In genomic region chr7:20219446-20220292, GRCh38 we compare ENCODE assay signal across 1 cellular context.
TF ChIP-seq lines count a peak whose summit lies in the region.

No MANE protein-coding gene starts in this region.

TF ChIP-seq in HepG2, 621 proteins besides CTCF, POLR2A, EP300 and RAD21 (continued from another document and continues in another):
- peak; percentile 74; the same call in 1 of the 2 replicates for TF ChIP-seq MYC (CRISPR knock-in tag; IDR thresholded peaks at IDR 0.05; ENCODE audit: borderline replicate concordance)
- peak; percentile 92 for TF ChIP-seq ZGPAT (CRISPR knock-in tag; IDR thresholded peaks at IDR 0.05)
- TF ChIP-seq, protein P1, sequence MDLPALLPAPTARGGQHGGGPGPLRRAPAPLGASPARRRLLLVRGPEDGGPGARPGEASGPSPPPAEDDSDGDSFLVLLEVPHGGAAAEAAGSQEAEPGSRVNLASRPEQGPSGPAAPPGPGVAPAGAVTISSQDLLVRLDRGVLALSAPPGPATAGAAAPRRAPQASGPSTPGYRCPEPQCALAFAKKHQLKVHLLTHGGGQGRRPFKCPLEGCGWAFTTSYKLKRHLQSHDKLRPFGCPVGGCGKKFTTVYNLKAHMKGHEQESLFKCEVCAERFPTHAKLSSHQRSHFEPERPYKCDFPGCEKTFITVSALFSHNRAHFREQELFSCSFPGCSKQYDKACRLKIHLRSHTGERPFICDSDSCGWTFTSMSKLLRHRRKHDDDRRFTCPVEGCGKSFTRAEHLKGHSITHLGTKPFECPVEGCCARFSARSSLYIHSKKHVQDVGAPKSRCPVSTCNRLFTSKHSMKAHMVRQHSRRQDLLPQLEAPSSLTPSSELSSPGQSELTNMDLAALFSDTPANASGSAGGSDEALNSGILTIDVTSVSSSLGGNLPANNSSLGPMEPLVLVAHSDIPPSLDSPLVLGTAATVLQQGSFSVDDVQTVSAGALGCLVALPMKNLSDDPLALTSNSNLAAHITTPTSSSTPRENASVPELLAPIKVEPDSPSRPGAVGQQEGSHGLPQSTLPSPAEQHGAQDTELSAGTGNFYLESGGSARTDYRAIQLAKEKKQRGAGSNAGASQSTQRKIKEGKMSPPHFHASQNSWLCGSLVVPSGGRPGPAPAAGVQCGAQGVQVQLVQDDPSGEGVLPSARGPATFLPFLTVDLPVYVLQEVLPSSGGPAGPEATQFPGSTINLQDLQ (CRISPR knock-in tag; IDR thresholded peaks at IDR 0.05) = no peak
- peak; percentile 37; the same call in 1 of the 2 replicates for TF ChIP-seq YEATS2 (CRISPR knock-in tag; IDR thresholded peaks at IDR 0.05; ENCODE audit: borderline replicate concordance)
- peak; percentile 67; the same call in 1 of the 2 replicates for TF ChIP-seq FOXK1 (CRISPR knock-in tag; IDR thresholded peaks at IDR 0.05; ENCODE audit: borderline replicate concordance, low read depth)
- peak; percentile 81 for TF ChIP-seq FOXO1 (CRISPR knock-in tag; IDR thresholded peaks at IDR 0.05)
- TF ChIP-seq ZNF431 (CRISPR knock-in tag; IDR thresholded peaks at IDR 0.05; ENCODE audit: borderline replicate concordance, low read depth) = peak; percentile 98; the same call in 1 of the 2 replicates
- 0 out of 2 replicates have a peak, but pooled peaks have one; percentile 75 for TF ChIP-seq THAP11 (CRISPR knock-in tag; IDR thresholded peaks at IDR 0.05)
- TF ChIP-seq ZNF276 (CRISPR knock-in tag; IDR thresholded peaks at IDR 0.05; ENCODE audit: low read depth) = peak; percentile 83; the same call in 1 of the 2 replicates
- TF ChIP-seq, protein P2, sequence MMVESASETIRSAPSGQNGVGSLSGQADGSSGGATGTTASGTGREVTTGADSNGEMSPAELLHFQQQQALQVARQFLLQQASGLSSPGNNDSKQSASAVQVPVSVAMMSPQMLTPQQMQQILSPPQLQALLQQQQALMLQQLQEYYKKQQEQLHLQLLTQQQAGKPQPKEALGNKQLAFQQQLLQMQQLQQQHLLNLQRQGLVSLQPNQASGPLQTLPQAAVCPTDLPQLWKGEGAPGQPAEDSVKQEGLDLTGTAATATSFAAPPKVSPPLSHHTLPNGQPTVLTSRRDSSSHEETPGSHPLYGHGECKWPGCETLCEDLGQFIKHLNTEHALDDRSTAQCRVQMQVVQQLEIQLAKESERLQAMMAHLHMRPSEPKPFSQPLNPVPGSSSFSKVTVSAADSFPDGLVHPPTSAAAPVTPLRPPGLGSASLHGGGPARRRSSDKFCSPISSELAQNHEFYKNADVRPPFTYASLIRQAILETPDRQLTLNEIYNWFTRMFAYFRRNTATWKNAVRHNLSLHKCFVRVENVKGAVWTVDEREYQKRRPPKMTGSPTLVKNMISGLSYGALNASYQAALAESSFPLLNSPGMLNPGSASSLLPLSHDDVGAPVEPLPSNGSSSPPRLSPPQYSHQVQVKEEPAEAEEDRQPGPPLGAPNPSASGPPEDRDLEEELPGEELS (CRISPR knock-in tag; IDR thresholded peaks at IDR 0.05) = peak; percentile 93
- TF ChIP-seq ZBTB26 (CRISPR knock-in tag; IDR thresholded peaks at IDR 0.05; ENCODE audit: borderline replicate concordance) = 0 out of 2 replicates have a peak, but pooled peaks have one; percentile 60
- no peak for TF ChIP-seq SP2 (CRISPR knock-in tag; IDR thresholded peaks at IDR 0.05)
- TF ChIP-seq ZBTB3 (CRISPR knock-in tag; IDR thresholded peaks at IDR 0.05; ENCODE audit: borderline replicate concordance, low read depth) = peak; percentile 44; the same call in 1 of the 2 replicates
- peak; percentile 85; the same call in 1 of the 2 replicates for TF ChIP-seq ZNF274 (CRISPR knock-in tag; IDR thresholded peaks at IDR 0.05)
- TF ChIP-seq CHD2 (IDR thresholded peaks at IDR 0.05; ENCODE audit: low read depth, low read length) = 0 out of 2 replicates have a peak, but pooled peaks have one; percentile 31
- TF ChIP-seq RXRA (CRISPR knock-in tag; IDR thresholded peaks at IDR 0.05) = peak; percentile 84
- no peak for TF ChIP-seq ZNF225 (CRISPR knock-in tag; IDR thresholded peaks at IDR 0.05)
- peak; percentile 94; the same call in 1 of the 2 replicates for TF ChIP-seq ZNF614 (CRISPR knock-in tag; IDR thresholded peaks at IDR 0.05; ENCODE audit: borderline replicate concordance)
- TF ChIP-seq ZNF7 (CRISPR knock-in tag; IDR thresholded peaks at IDR 0.05) = no peak
- no peak for TF ChIP-seq PCBP1 (IDR thresholded peaks at IDR 0.05; ENCODE audit: borderline replicate concordance, low read depth, low read length)
- TF ChIP-seq ZNF576 (CRISPR knock-in tag; IDR thresholded peaks at IDR 0.05) = no peak
- TF ChIP-seq KDM5B (CRISPR knock-in tag; IDR thresholded peaks at IDR 0.05; ENCODE audit: borderline replicate concordance) = peak; percentile 35; the same call in 1 of the 2 replicates
- TF ChIP-seq, protein P3, sequence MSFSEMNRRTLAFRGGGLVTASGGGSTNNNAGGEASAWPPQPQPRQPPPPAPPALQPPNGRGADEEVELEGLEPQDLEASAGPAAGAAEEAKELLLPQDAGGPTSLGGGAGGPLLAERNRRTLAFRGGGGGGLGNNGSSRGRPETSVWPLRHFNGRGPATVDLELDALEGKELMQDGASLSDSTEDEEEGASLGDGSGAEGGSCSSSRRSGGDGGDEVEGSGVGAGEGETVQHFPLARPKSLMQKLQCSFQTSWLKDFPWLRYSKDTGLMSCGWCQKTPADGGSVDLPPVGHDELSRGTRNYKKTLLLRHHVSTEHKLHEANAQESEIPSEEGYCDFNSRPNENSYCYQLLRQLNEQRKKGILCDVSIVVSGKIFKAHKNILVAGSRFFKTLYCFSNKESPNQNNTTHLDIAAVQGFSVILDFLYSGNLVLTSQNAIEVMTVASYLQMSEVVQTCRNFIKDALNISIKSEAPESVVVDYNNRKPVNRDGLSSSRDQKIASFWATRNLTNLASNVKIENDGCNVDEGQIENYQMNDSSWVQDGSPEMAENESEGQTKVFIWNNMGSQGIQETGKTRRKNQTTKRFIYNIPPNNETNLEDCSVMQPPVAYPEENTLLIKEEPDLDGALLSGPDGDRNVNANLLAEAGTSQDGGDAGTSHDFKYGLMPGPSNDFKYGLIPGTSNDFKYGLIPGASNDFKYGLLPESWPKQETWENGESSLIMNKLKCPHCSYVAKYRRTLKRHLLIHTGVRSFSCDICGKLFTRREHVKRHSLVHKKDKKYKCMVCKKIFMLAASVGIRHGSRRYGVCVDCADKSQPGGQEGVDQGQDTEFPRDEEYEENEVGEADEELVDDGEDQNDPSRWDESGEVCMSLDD (CRISPR knock-in tag; IDR thresholded peaks at IDR 0.05; ENCODE audit: borderline replicate concordance) = peak; percentile 56; the same call in 1 of the 2 replicates
- peak; percentile 81; the same call in 1 of the 2 replicates for TF ChIP-seq MTA1 (CRISPR knock-in tag; IDR thresholded peaks at IDR 0.05; ENCODE audit: borderline replicate concordance)
- TF ChIP-seq KAT8 (CRISPR knock-in tag; IDR thresholded peaks at IDR 0.05) = peak; percentile 77
- TF ChIP-seq TARDBP (CRISPR knock-in tag; IDR thresholded peaks at IDR 0.05) = peak; percentile 98
- no peak for TF ChIP-seq MATR3 (CRISPR knock-in tag; IDR thresholded peaks at IDR 0.05)
- TF ChIP-seq KIAA2018 (CRISPR knock-in tag; IDR thresholded peaks at IDR 0.05; ENCODE audit: borderline replicate concordance) = 0 out of 2 replicates have a peak, but pooled peaks have one; percentile 52
- peak; percentile 89 for TF ChIP-seq EHMT2 (IDR thresholded peaks at IDR 0.05; ENCODE audit: borderline replicate concordance, low read depth, low read length)
- no peak for TF ChIP-seq HOXA7 (CRISPR knock-in tag; IDR thresholded peaks at IDR 0.05)
- peak; percentile 74 for TF ChIP-seq CREM (IDR thresholded peaks at IDR 0.05)
- TF ChIP-seq CREM (CRISPR knock-in tag; IDR thresholded peaks at IDR 0.05) = no peak
- TF ChIP-seq MAFF (IDR thresholded peaks at IDR 0.05; ENCODE audit: low read depth, low read length) = peak; percentile 87
- no peak for TF ChIP-seq GLMP (CRISPR knock-in tag; IDR thresholded peaks at IDR 0.05; ENCODE audit: borderline replicate concordance)
- TF ChIP-seq HDAC1 (CRISPR knock-in tag; IDR thresholded peaks at IDR 0.05) = peak; percentile 95
- TF ChIP-seq ZNF570 (CRISPR knock-in tag; IDR thresholded peaks at IDR 0.05; ENCODE audit: borderline replicate concordance) = no peak
- no peak for TF ChIP-seq NCOA5 (CRISPR knock-in tag; IDR thresholded peaks at IDR 0.05)
